In genomic region chr14:21092147-21093011, GRCh38 we compare ENCODE assay signal across 9 cellular contexts. TPM values are rescaled to one million over a fixed set of nuclear protein-coding genes. Genes with fewer than 3 reads are reported as not detected.
DNase-seq lines count a peak whose midpoint lies in the region; ATAC-seq, FAIRE-seq and TF ChIP-seq lines count a peak whose summit lies in the region.
"Had no signal": no experiment of that assay in that cellular context is flagged by ENCODE, and none has a peak within 500 bp of the region (broad histone marks: within the 10 kb centered on the region; RNA-seq: fewer than 3 reads in every experiment).

No MANE protein-coding gene starts in this region.

- peaks cover 0 to 27% (median 0%) of the 10 kb centered on the region in 3 donors for H3K36me3 ChIP-seq in pancreas

- no peak for FAIRE-seq in frontal cortex (lab: Jason Lieb, UNC)
- FAIRE-seq in pancreas (lab: Jason Lieb, UNC) = no peak

- no peaks in the 10 kb centered on the region for H3K9me3 Mint-ChIP-seq in type B pancreatic cell

- peak; percentile 92 for ATAC-seq in GM19043 (IDR thresholded peaks at IDR 0.05; ENCODE audit: low read depth, unreplicated experiment)
- ATAC-seq in HG03354 (IDR thresholded peaks at IDR 0.05; ENCODE audit: poor library complexity, severe bottlenecking, unreplicated experiment) = peak; percentile 88
- peak; percentile 86 to 97 (median 92) for ATAC-seq in pancreas

- peaks cover 0 to 3% (median 0%) of the 10 kb centered on the region in 3 donors for H3K4me1 ChIP-seq in pancreas

- H3K4me1 Mint-ChIP-seq in type B pancreatic cell (ENCODE audit: unreplicated experiment) = peaks cover 41% of the 10 kb centered on the region

- H3K27ac Mint-ChIP-seq in type B pancreatic cell = no peak overlapping the region

- CTCF ChIA-PET in RWPE1 (lab: Yijun Ruan, JAX) = interaction anchor here (0.6 to 3.7 kb wide), 19 partner anchors 9 to 648 kb away, joined by 3 to 72 read pairs (median 4); partner anchors contain the start of genes ARHGEF40 and TMEM253

- WGBS in pancreas, 2 donors = 46 to 49% methylated on average over 69 to 70 of the region's 70 CpGs

- TF ChIP-seq CTCF in C4-2B (conservative IDR thresholded peaks at IDR 0.05) = peak; percentile 100
- TF ChIP-seq CTCF in RWPE1 (conservative IDR thresholded peaks at IDR 0.05; ENCODE audit: low read depth) = peak; percentile 99
- peak; percentile 100 for TF ChIP-seq CTCF in pancreas (IDR thresholded peaks at IDR 0.05)
- peak; percentile 98 for TF ChIP-seq CTCF in type B pancreatic cell (conservative IDR thresholded peaks at IDR 0.05)

- POLR2A ChIA-PET in RWPE1 (lab: Yijun Ruan, JAX; ENCODE audit: low non-redundant PET) = no interaction called here

- intact Hi-C loops in pancreas (cut with DNase I) = loop anchor here in 2 of 3 donors (5.0 kb wide), 2 partner anchors 70 to 75 kb away; no protein-coding TSS in a partner anchor

- H3K27ac ChIP-seq in C4-2B (no peak overlapping the region), RWPE1 (peak overlapping the region; percentile 32), pancreas (no peak overlapping the region)

- no peaks in the 10 kb centered on the region for H3K9me3 ChIP-seq in pancreas

- no peaks in the 10 kb centered on the region for H3K27me3 Mint-ChIP-seq in type B pancreatic cell

- H3K4me3 ChIP-seq in pancreas = no peak overlapping the region

- H3K4me3 Mint-ChIP-seq in type B pancreatic cell = no peak overlapping the region

- no peaks in the 10 kb centered on the region for H3K27me3 ChIP-seq in pancreas

- DNase-seq in RWPE1 (ENCODE audit: low spot score) (no peak), frontal cortex (ENCODE audit: low spot score in 2 of 2) (peak; percentile 93 to 95), pancreas (peak; percentile 75 to 98 (median 91)), type B pancreatic cell (ENCODE audit: extremely low spot score, unreplicated experiment) (peak; percentile 85)
- DNase-seq in activated effector memory CD4-positive, alpha-beta T cell treated with Interleukin-2 at 50 U/mL for 16 hours = peak; percentile 85

- peaks cover 20% of the 10 kb centered on the region for H3K36me3 Mint-ChIP-seq in type B pancreatic cell

RNA-seq across cellular contexts. Expression of gene ZNF219, which starts 6.1 kb away (rescaled TPM):
- 6.9 TPM for total RNA-seq in frontal cortex
- total RNA-seq in pancreas = 10 to 100 TPM; 13.5 to 23.6 (median 16.1) TPM
- 10 to 100 TPM; 19.8 to 20.5 TPM for polyA plus RNA-seq in pancreas
- total RNA-seq in type B pancreatic cell (ENCODE audit: low replicate concordance) = 47.8 and 58.0 TPM in 2 replicates

RNA-seq across cellular contexts. Expression of gene TMEM253, which starts 8.5 kb away (rescaled TPM):
- total RNA-seq in frontal cortex (not detected), pancreas (1 to 10 TPM in 2 of 6 donors, under 1 TPM in 4; 0.16 to 1.6 (median 0.56) TPM), type B pancreatic cell (ENCODE audit: low replicate concordance) (1.8 and 2.9 TPM in 2 replicates)
- 1 to 10 TPM; 1.8 to 4.9 TPM for polyA plus RNA-seq in pancreas

RNA-seq across cellular contexts. Expression of gene ARHGEF40, which starts 22.3 kb away (rescaled TPM):
- total RNA-seq in frontal cortex (11.4 TPM), pancreas (10 to 100 TPM; 24.5 to 58.0 (median 36.4) TPM), type B pancreatic cell (ENCODE audit: low replicate concordance) (10.9 and 65.8 TPM in 2 replicates)
- polyA plus RNA-seq in pancreas = 10 to 100 TPM; 68.8 to 77.0 TPM

RNA-seq across cellular contexts. Expression of gene RNASE8, which starts 34.8 kb away (rescaled TPM):
- total RNA-seq in frontal cortex (not detected), pancreas (not detected), type B pancreatic cell (ENCODE audit: low replicate concordance) (not detected in 2 replicates)
- not detected for polyA plus RNA-seq in pancreas
- total RNA-seq: activated CD8-positive, alpha-beta memory T cell treated with anti-CD3 and anti-CD28 coated beads for 36 hours had no signal

RNA-seq across cellular contexts. Expression of gene RNASE7, which starts 50.2 kb away (rescaled TPM):
- not detected for total RNA-seq in frontal cortex
- under 1 TPM in 4 of 6 donors, not detected in 2; 0.23 to 0.78 (median 0.28) TPM for total RNA-seq in pancreas
- polyA plus RNA-seq in pancreas = under 1 TPM in 1 of 2 donors, not detected in 1; 0.11 TPM
- 0.55 TPM in 1 of 2 replicates, not detected in the other for total RNA-seq in type B pancreatic cell (ENCODE audit: low replicate concordance)
- total RNA-seq: activated CD8-positive, alpha-beta memory T cell treated with anti-CD3 and anti-CD28 coated beads for 36 hours had no signal
